In the genomic region with DNA sequence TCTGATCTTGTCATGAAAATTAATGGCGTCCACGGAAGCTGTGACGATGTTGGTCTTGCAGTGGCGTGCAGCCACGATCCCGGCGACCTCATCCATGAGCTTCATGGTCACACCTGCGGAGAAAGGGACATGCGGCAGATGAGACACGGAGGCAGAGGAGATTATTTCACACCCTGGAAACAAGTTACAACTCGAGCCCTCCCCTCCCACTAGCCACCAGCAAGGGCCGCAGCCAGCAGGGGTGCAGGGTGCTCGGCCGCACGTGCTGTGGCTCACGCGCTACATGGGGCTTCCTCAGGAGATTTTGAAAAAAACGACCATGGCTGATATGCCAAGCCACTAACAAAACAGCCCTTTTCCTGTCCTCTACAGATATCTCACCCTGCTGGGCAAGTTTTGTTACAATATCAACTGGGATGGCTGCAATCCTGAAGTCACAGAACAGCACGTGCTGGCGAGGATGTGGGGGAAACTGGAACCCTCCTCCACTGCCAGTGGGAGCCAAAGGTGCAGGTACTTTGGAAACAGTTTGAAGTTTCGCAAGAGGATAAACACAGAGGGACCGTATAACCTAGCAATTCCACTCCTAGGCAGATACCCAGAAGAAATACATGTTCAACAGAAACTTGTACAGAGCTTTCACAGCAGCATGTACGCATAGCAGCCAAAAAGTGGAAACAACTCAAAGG, we compare ENCODE assay signal across 28 cellular contexts. TPM values are rescaled to one million over a fixed set of nuclear protein-coding genes. Genes with fewer than 3 reads are reported as not detected.
A peak's percentile ranks its signal among the peaks of the same experiment; 100 is the strongest.
DNase-seq lines count a peak whose midpoint lies in the region; ATAC-seq and TF ChIP-seq lines count a peak whose summit lies in the region.
"Had no signal": no experiment of that assay in that cellular context is flagged by ENCODE, and none has a peak within 500 bp of the region (broad histone marks: within the 10 kb centered on the region; RNA-seq: fewer than 3 reads in every experiment).

No MANE protein-coding gene starts in this region.

- no peak overlapping the region for H3K4ac ChIP-seq in neuronal stem cell (ENCODE audit: low read length)

- DNase-seq in PC-3 (peak; percentile 85), neuronal stem cell (ENCODE audit: low spot score) (no peak), NCI-H2029 treated with DMSO at 0.1 percent for 48 hours (lab: John Stamatoyannopoulos, UW) (no peak), dorsolateral prefrontal cortex (no peak)
- DNase-seq in effector memory CD8-positive, alpha-beta T cell = peak in 2 of 3 experiments; percentile 13 to 26
- DNase-seq in activated CD4-positive, alpha-beta memory T cell treated with anti-CD3 and anti-CD28 coated beads, Interleukin-2, amount 10 ng/mL, durations not matched to agents 7 days and 5 days = no peak
- no peak for DNase-seq in stimulated activated CD8-positive, alpha-beta memory T cell treated with anti-CD3 and anti-CD28 coated beads, Interleukin-4, amount 100 ng/mL, for 48 hours
- DNase-seq: activated gamma-delta T cell treated with Interleukin-2 at 50 U/mL for 16 hours; activated T-cell treated with anti-CD3 and anti-CD28 coated beads, Interleukin-2, amount 50 U/mL, for 1 hour; adrenal gland; AML-193; cortex of kidney; heart right ventricle; MG63; NCI-H1417 treated with DMSO at 0.1 percent for 48 hours; NCI-H510A treated with DMSO at 0.1 percent for 48 hours; SK-N-SH; small intestine; stimulated activated CD4-positive, alpha-beta T cell treated with anti-CD3 and anti-CD28 coated beads, Interleukin-2, amount 100 ng/mL, for 48 hours; stimulated activated naive CD8-positive, alpha-beta T cell treated with anti-CD3 and anti-CD28 coated beads, Interleukin-15, Interleukin-2, amounts not matched to agents 100 U/mL and 50 U/mL, for 24 hours; tibial artery had no signal

- H3K27ac ChIP-seq in C4-2B (peak overlapping the region; percentile 60), PC-3 (ENCODE audit: low read length) (peak overlapping the region; percentile 96), neuronal stem cell (replicated peaks; ENCODE audit: low read length) (no peak overlapping the region), dorsolateral prefrontal cortex (no peak overlapping the region)
- H3K27ac ChIP-seq: adrenal gland, breast epithelium, tibial artery had no signal

- H3K4me3 Mint-ChIP-seq in effector memory CD8-positive, alpha-beta T cell = peak overlapping the region; percentile 47 to 66
- no peak overlapping the region for H3K4me3 Mint-ChIP-seq in activated CD4-positive, alpha-beta memory T cell treated with anti-CD3 and anti-CD28 coated beads, Interleukin-2, amount 10 ng/mL, durations not matched to agents 7 days and 5 days

- POLR2A ChIA-PET in PC-3 (lab: Charles Lee; ENCODE audit: unreplicated experiment) = interaction anchor here (0.6 kb wide), 1 partner anchor 49 kb away, joined by 3 read pairs; no protein-coding TSS in a partner anchor
- POLR2A ChIA-PET in activated CD4-positive, alpha-beta memory T cell treated with anti-CD3 and anti-CD28 coated beads, Interleukin-2, amount 10 ng/mL, durations not matched to agents 7 days and 5 days (lab: Charles Lee) = no interaction called here

- H3K4me2 ChIP-seq in PC-3 (ENCODE audit: low read length) (peak overlapping the region; percentile 27), neuronal stem cell (ENCODE audit: insufficient read depth, low read length, poor library complexity, severe bottlenecking) (no peak overlapping the region)
- H3K4me2 ChIP-seq: SK-N-SH had no signal

- H3K4me1 ChIP-seq in PC-3 (ENCODE audit: insufficient read depth, low read length) (peaks cover 40% of the 10 kb centered on the region), neuronal stem cell (ENCODE audit: control insufficient read depth in 2 of 2, insufficient read depth in 1 of 2, low read depth in 1 of 2, low read length in 2 of 2) (no peaks in the 10 kb centered on the region)
- H3K4me1 ChIP-seq: adrenal gland, breast epithelium, tibial artery had no signal

- CTCF ChIA-PET in PC-3 (lab: Charles Lee) = interaction anchor here (1.1 kb wide), 1 partner anchor 48 kb away, joined by 6 read pairs; no protein-coding TSS in a partner anchor
- CTCF ChIA-PET in activated CD4-positive, alpha-beta memory T cell treated with anti-CD3 and anti-CD28 coated beads, Interleukin-2, amount 10 ng/mL, durations not matched to agents 7 days and 5 days (lab: Charles Lee) = no interaction called here

- peaks cover 9% of the 10 kb centered on the region for H3K36me3 Mint-ChIP-seq in effector memory CD8-positive, alpha-beta T cell (ENCODE audit: insufficient read depth)
- H3K36me3 Mint-ChIP-seq in activated CD4-positive, alpha-beta memory T cell treated with anti-CD3 and anti-CD28 coated beads, Interleukin-2, amount 10 ng/mL, durations not matched to agents 7 days and 5 days (ENCODE audit: low read depth) = peaks cover 13% of the 10 kb centered on the region

- H4K20me1 ChIP-seq in PC-3 (ENCODE audit: low read length) = no peaks in the 10 kb centered on the region

- H2AK5ac ChIP-seq in neuronal stem cell (ENCODE audit: low read depth, low read length) = no peak overlapping the region

- H3K23ac ChIP-seq in neuronal stem cell (ENCODE audit: low read depth, low read length, poor library complexity) = peak overlapping the region; percentile 6

- peak; percentile 1 for ATAC-seq in PC-3
- ATAC-seq in effector memory CD8-positive, alpha-beta T cell (replicated peaks) = peak; percentile 56
- ATAC-seq: stimulated activated naive CD8-positive, alpha-beta T cell treated with anti-CD3 and anti-CD28 coated beads, Interleukin-15, Interleukin-2, amounts not matched to agents 100 U/mL and 50 U/mL, for 24 hours had no signal

- no peak overlapping the region for H2BK12ac ChIP-seq in neuronal stem cell (ENCODE audit: low read length)

- peaks cover 9% of the 10 kb centered on the region for H3K36me3 ChIP-seq in PC-3 (ENCODE audit: low read depth, low read length)
- H3K36me3 ChIP-seq in neuronal stem cell (replicated peaks in 1 of 2; ENCODE audit: control insufficient read depth in 2 of 2, insufficient read depth in 2 of 2, low read length in 2 of 2) = peaks cover 15 to 63% of the 10 kb centered on the region in 2 donors
- H3K36me3 ChIP-seq: adrenal gland, breast epithelium, MG63 had no signal

- peaks cover 16 to 36% of the 10 kb centered on the region in 2 donors for H3K4me1 Mint-ChIP-seq in effector memory CD8-positive, alpha-beta T cell (ENCODE audit: low read depth in 2 of 2)
- H3K4me1 Mint-ChIP-seq in activated CD4-positive, alpha-beta memory T cell treated with anti-CD3 and anti-CD28 coated beads, Interleukin-2, amount 10 ng/mL, durations not matched to agents 7 days and 5 days = peaks cover 6% of the 10 kb centered on the region

- H3K79me1 ChIP-seq in neuronal stem cell (ENCODE audit: low read depth, low read length) = no peaks in the 10 kb centered on the region

- no peak overlapping the region for H3K14ac ChIP-seq in neuronal stem cell (ENCODE audit: low read length)

- H3K9me3 ChIP-seq in PC-3 (ENCODE audit: low read length) (no peaks in the 10 kb centered on the region), neuronal stem cell (replicated peaks in 1 of 2; ENCODE audit: control insufficient read depth in 2 of 2, insufficient read depth in 1 of 2, low read depth in 1 of 2, low read length in 2 of 2) (no peaks in the 10 kb centered on the region)
- H3K9me3 ChIP-seq: adrenal gland, breast epithelium, heart right ventricle, MG63, SK-N-SH, tibial artery had no signal

- H3K27me3 ChIP-seq in PC-3 (ENCODE audit: low read length) = no peaks in the 10 kb centered on the region
- H3K27me3 ChIP-seq in neuronal stem cell (ENCODE audit: control insufficient read depth in 3 of 3, insufficient read depth in 3 of 3, low read depth in 1 of 3, low read length in 3 of 3) = no peaks in the 10 kb centered on the region
- no peaks in the 10 kb centered on the region for H3K27me3 ChIP-seq in dorsolateral prefrontal cortex
- H3K27me3 ChIP-seq: adrenal gland, breast epithelium, heart right ventricle, MG63, tibial artery had no signal

- H3K9ac ChIP-seq in PC-3 (ENCODE audit: low read length) = peak overlapping the region; percentile 86
- H3K9ac ChIP-seq in neuronal stem cell (ENCODE audit: low read depth, low read length, poor library complexity) = no peak overlapping the region
- H3K9ac ChIP-seq: SK-N-SH had no signal

- H2BK15ac ChIP-seq in neuronal stem cell (ENCODE audit: low read length) = no peak overlapping the region

- TSS peak; percentile 81 for BruUV-seq in PC-3 (replicated peaks; lab: Mats Ljungman, UMichigan)

- H3K27me3 Mint-ChIP-seq in effector memory CD8-positive, alpha-beta T cell = no peaks in the 10 kb centered on the region
- no peaks in the 10 kb centered on the region for H3K27me3 Mint-ChIP-seq in activated CD4-positive, alpha-beta memory T cell treated with anti-CD3 and anti-CD28 coated beads, Interleukin-2, amount 10 ng/mL, durations not matched to agents 7 days and 5 days

- no peaks in the 10 kb centered on the region for H3K9me3 Mint-ChIP-seq in effector memory CD8-positive, alpha-beta T cell
- no peaks in the 10 kb centered on the region for H3K9me3 Mint-ChIP-seq in activated CD4-positive, alpha-beta memory T cell treated with anti-CD3 and anti-CD28 coated beads, Interleukin-2, amount 10 ng/mL, durations not matched to agents 7 days and 5 days

- no peak overlapping the region for H4K91ac ChIP-seq in neuronal stem cell (ENCODE audit: low read depth, low read length, poor library complexity)

- no CpG with 5 or more reads among the region's 23 CpGs for WGBS in neuronal stem cell (ENCODE audit: extremely low coverage in 2 of 2, insufficient read length in 2 of 2, insufficient replicate concordance in 1 of 2), 2 donors

- no peak overlapping the region for H2BK120ac ChIP-seq in neuronal stem cell (ENCODE audit: low read depth, low read length)

- no peak overlapping the region for H2BK5ac ChIP-seq in neuronal stem cell (ENCODE audit: low read length)

- no peak overlapping the region for H3K4me3 ChIP-seq in PC-3 (ENCODE audit: low read length)
- H3K4me3 ChIP-seq in neuronal stem cell (ENCODE audit: low read length in 2 of 2) = no peak overlapping the region
- H3K4me3 ChIP-seq in dorsolateral prefrontal cortex = no peak overlapping the region
- H3K4me3 ChIP-seq: adrenal gland, breast epithelium, heart right ventricle, MG63, tibial artery had no signal

- intact Hi-C loops in PC-3 (cut with micrococcal nuclease) = loop anchor here (1.0 kb wide), 2 partner anchors 35 to 48 kb away; no protein-coding TSS in a partner anchor
- intact Hi-C loops in dorsolateral prefrontal cortex (cut with DNase I) = loop anchor here in 1 of 2 donors (5.0 kb wide), 1 partner anchor 263 kb away; no protein-coding TSS in a partner anchor

- peaks cover 13% of the 10 kb centered on the region for H3F3A ChIP-seq in PC-3 (ENCODE audit: low read length, unreplicated experiment)

- H2AFZ ChIP-seq in PC-3 (ENCODE audit: low read length) = no peak overlapping the region
- no peak overlapping the region for H2AFZ ChIP-seq in neuronal stem cell (ENCODE audit: low read length)

- H3K27ac Mint-ChIP-seq in effector memory CD8-positive, alpha-beta T cell = peak overlapping the region; percentile 88 to 91
- no peak overlapping the region for H3K27ac Mint-ChIP-seq in activated CD4-positive, alpha-beta memory T cell treated with anti-CD3 and anti-CD28 coated beads, Interleukin-2, amount 10 ng/mL, durations not matched to agents 7 days and 5 days

- H3K9me2 ChIP-seq in PC-3 (replicated peaks; ENCODE audit: low read length) = no peaks in the 10 kb centered on the region
- H3K9me2 ChIP-seq: SK-N-SH had no signal

- TF ChIP-seq CTCF in C4-2B (conservative IDR thresholded peaks at IDR 0.05) (no peak), PC-3 (conservative IDR thresholded peaks at IDR 0.05; ENCODE audit: low read depth, low read length) (no peak; the same call in 1 of the 2 replicates), dorsolateral prefrontal cortex (IDR thresholded peaks at IDR 0.05 in 54 of 56, conservative IDR thresholded peaks at IDR 0.05 in 2 of 56; ENCODE audit: low read depth in 1 of 56, partially characterized antibody in 56 of 56) (no peak)

- H4K8ac ChIP-seq in neuronal stem cell (ENCODE audit: low read depth, low read length) = no peak overlapping the region

- peaks cover 30% of the 10 kb centered on the region for H3K79me2 ChIP-seq in PC-3 (ENCODE audit: low read length)

- no peak overlapping the region for H3K18ac ChIP-seq in neuronal stem cell (ENCODE audit: low read length)

RNA-seq across cellular contexts. Expression of gene GPR153, which starts 34.1 kb away (rescaled TPM):
- total RNA-seq in PC-3 (2014; rRNA removed) (98.7 and 113 TPM in 2 replicates), dorsolateral prefrontal cortex (10 to 100 TPM in 68 of 120 experiments, 1 to 10 TPM in 52; 2.3 to 20.2 (median 10.3) TPM)
- 21.7 TPM for polyA plus RNA-seq in neuronal stem cell (2013, experiment 1 of 2)
- polyA plus RNA-seq in neuronal stem cell (2013, experiment 2 of 2) = 21.5 TPM
- total RNA-seq in activated CD4-positive, alpha-beta memory T cell treated with anti-CD3 and anti-CD28 coated beads, Interleukin-2, amount 10 ng/mL, durations not matched to agents 7 days and 5 days = 1 to 10 TPM; 3.9 to 4.4 TPM

RNA-seq across cellular contexts. Expression of gene HES3, which starts 51.0 kb away (rescaled TPM):
- total RNA-seq in PC-3 (2014; rRNA removed) (not detected in 2 replicates), dorsolateral prefrontal cortex (not detected)
- 0.08 TPM for polyA plus RNA-seq in neuronal stem cell (2013, experiment 1 of 2)
- polyA plus RNA-seq in neuronal stem cell (2013, experiment 2 of 2) = 0.15 TPM
- total RNA-seq in activated CD4-positive, alpha-beta memory T cell treated with anti-CD3 and anti-CD28 coated beads, Interleukin-2, amount 10 ng/mL, durations not matched to agents 7 days and 5 days = not detected
- total RNA-seq: A172, adrenal gland, breast epithelium, endothelial cell of umbilical vein, heart right ventricle, liver, pulmonary artery endothelial cell, RPMI7951 had no signal
- polyA plus RNA-seq: adrenal gland, endothelial cell of umbilical vein, heart right ventricle, liver, SK-N-SH, small intestine had no signal

RNA-seq across cellular contexts. Expression of gene ICMT, which starts 59.2 kb away (rescaled TPM):
- total RNA-seq in PC-3 (2014; rRNA removed) (210 and 215 TPM in 2 replicates), dorsolateral prefrontal cortex (10 to 100 TPM; 19.9 to 47.2 (median 31.3) TPM)
- 38.1 TPM for polyA plus RNA-seq in neuronal stem cell (2013, experiment 1 of 2)
- 38.5 TPM for polyA plus RNA-seq in neuronal stem cell (2013, experiment 2 of 2)
- total RNA-seq in activated CD4-positive, alpha-beta memory T cell treated with anti-CD3 and anti-CD28 coated beads, Interleukin-2, amount 10 ng/mL, durations not matched to agents 7 days and 5 days = 10 to 100 TPM; 49.8 to 49.9 TPM

Comparison
In these comparisons a context has a peak if more than half of its experiments do, and no peak if none do; other contexts are left out.
1. H3K27ac ChIP-seq: peak in C4-2B (single experiment) and PC-3 (single experiment); none in neuronal stem cell (single experiment) and dorsolateral prefrontal cortex (0 of 59).
2. DNase-seq: peak in PC-3 (single experiment) and effector memory CD8-positive, alpha-beta T cell (2 of 3); none in neuronal stem cell (single experiment), NCI-H2029 treated with DMSO at 0.1 percent for 48 hours (single experiment), activated CD4-positive, alpha-beta memory T cell treated with anti-CD3 and anti-CD28 coated beads, Interleukin-2, amount 10 ng/mL, durations not matched to agents 7 days and 5 days (single experiment), stimulated activated CD8-positive, alpha-beta memory T cell treated with anti-CD3 and anti-CD28 coated beads, Interleukin-4, amount 100 ng/mL, for 48 hours (single experiment) and dorsolateral prefrontal cortex (0 of 10).